8 cellular contexts compared by ENCODE assay signal in the genomic region with DNA sequence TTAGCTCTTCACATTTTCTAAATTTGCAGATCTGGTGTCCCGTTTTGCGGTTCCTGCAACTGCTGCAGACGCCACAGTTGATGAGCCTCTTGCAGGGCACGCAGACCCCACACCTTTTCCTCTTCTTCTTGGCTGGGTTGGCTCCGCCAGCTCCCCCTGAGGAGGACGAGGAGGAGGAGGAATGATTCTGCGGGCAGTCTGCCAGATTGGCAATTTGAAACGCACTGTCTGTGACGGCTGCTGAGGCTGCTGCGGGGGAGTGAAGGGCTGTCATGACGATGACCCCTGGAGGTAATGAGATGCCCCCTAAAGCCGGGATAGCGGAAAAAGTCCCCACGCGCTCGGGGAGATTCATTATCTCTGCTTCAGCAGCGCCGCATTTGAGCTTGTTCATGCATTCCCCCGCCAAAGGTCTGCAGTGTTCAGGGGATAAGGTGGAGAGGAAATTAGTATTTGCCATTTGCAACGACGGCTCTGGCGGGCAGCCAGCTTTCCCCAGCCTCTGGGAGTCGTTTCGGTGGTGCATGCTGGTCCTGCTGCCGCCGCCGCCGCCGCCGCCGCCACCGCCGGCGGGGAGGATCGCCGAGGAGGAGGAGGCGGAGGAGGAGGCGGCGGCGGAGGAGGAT. TPM values are rescaled to one million over a fixed set of nuclear protein-coding genes. Genes with fewer than 3 reads are reported as not detected.
DNase-seq lines count a peak whose midpoint lies in the region; ATAC-seq and TF ChIP-seq lines count a peak whose summit lies in the region.

No MANE protein-coding gene starts in this region.

- no peaks in the 10 kb centered on the region for H3K9me3 Mint-ChIP-seq in MCF 10A (ENCODE audit: unreplicated experiment)

- no peaks in the 10 kb centered on the region for H3K27me3 Mint-ChIP-seq in MCF 10A (ENCODE audit: insufficient read depth, unreplicated experiment)

- POLR2A ChIA-PET in MCF 10A (lab: Yijun Ruan, JAX), result interaction anchor here (1.2 kb wide), 1 partner anchor 494 kb away, joined by 3 read pairs; no protein-coding TSS in a partner anchor

- intact Hi-C loops in MCF 10A (cut with micrococcal nuclease), result no loop called here

- ATAC-seq in GM18520 (IDR thresholded peaks at IDR 0.05; ENCODE audit: unreplicated experiment) (peak; percentile 12), HG02870 (IDR thresholded peaks at IDR 0.05; ENCODE audit: unreplicated experiment) (peak; percentile 17)

- BruUV-seq in MCF 10A (replicated peaks; lab: Mats Ljungman, UMichigan), result no TSS peak

- TF ChIP-seq CTCF in MCF 10A (IDR thresholded peaks at IDR 0.05; ENCODE audit: unreplicated experiment), result no peak

- H3K27ac Mint-ChIP-seq in MCF 10A (ENCODE audit: low read depth, unreplicated experiment), result no peak overlapping the region

- H3K4me1 Mint-ChIP-seq in MCF 10A (ENCODE audit: insufficient read depth, unreplicated experiment), result peaks cover 21% of the 10 kb centered on the region

- CTCF ChIA-PET in MCF 10A (lab: Yijun Ruan, JAX), result interaction anchor here (0.5 to 0.9 kb wide), 5 partner anchors 9 to 567 kb away, joined by 3 to 4 read pairs (median 3); no protein-coding TSS in a partner anchor

- H3K4me3 Mint-ChIP-seq in MCF 10A (ENCODE audit: unreplicated experiment), result peak overlapping the region; percentile 78

- H3K36me3 Mint-ChIP-seq in MCF 10A (ENCODE audit: insufficient read depth, unreplicated experiment), result no peaks in the 10 kb centered on the region

- peak overlapping the region; percentile 68 for H3K4me3 ChIP-seq in skeletal muscle cell (ENCODE audit: low read depth, low read length)

- DNase-seq in NCI-H1694 (lab: John Stamatoyannopoulos, UW) (peak; percentile 12), T-helper 9 cell (peak; percentile 50), MCF 10A (ENCODE audit: unreplicated experiment) (peak; percentile 72), iPS-NIHi11 (ENCODE audit: low spot score) (peak; percentile 55), skeletal muscle cell (ENCODE audit: low read depth) (peak; percentile 18), dedifferentiated amniotic fluid mesenchymal stem cell (ENCODE audit: extremely low spot score) (no peak)

RNA-seq across cellular contexts. Expression of a gene that starts 3.8 kb away (rescaled TPM):
- total RNA-seq in MCF 10A (2022), result not detected in 2 replicates
